In genomic region chr6:159117541-159117940, GRCh38 we compare ENCODE assay signal across 21 cellular contexts. TPM values are rescaled to one million over a fixed set of nuclear protein-coding genes. Genes with fewer than 3 reads are reported as not detected.
DNase-seq lines count a peak whose midpoint lies in the region; ATAC-seq, FAIRE-seq and TF ChIP-seq lines count a peak whose summit lies in the region.
"Had no signal": no experiment of that assay in that cellular context is flagged by ENCODE, and none has a peak within 500 bp of the region (broad histone marks: within the 10 kb centered on the region; RNA-seq: fewer than 3 reads in every experiment).

No MANE protein-coding gene starts in this region.

- no peaks in the 10 kb centered on the region for H4K20me1 ChIP-seq in HepG2 (ENCODE audit: insufficient read depth, low read length)

- peaks cover 0 to 18% (median 13%) of the 10 kb centered on the region in 3 donors for H3K4me1 ChIP-seq in gastroesophageal sphincter
- H3K4me1 ChIP-seq in sigmoid colon: peaks cover 0 to 21% (median 19%) of the 10 kb centered on the region in 4 donors
- no peaks in the 10 kb centered on the region for H3K4me1 ChIP-seq in HepG2 (ENCODE audit: insufficient read depth, low read length)
- H3K4me1 ChIP-seq: BE2C, prostate gland had no signal

- H3K27me3 ChIP-seq in GM06990 (replicated peaks; ENCODE audit: control insufficient read depth, insufficient read depth, low read length) (peaks cover 2% of the 10 kb centered on the region), gastroesophageal sphincter (no peaks in the 10 kb centered on the region), sigmoid colon (no peaks in the 10 kb centered on the region), HepG2 (ENCODE audit: control insufficient read depth in 1 of 2, insufficient read depth in 2 of 2, low read length in 2 of 2) (peaks cover 2 to 40% of the 10 kb centered on the region in 2 experiments; a peak in 3 of 5 replicates)
- H3K27me3 ChIP-seq: BE2C had no signal

- H3K9me3 ChIP-seq in gastroesophageal sphincter (no peaks in the 10 kb centered on the region), sigmoid colon (no peaks in the 10 kb centered on the region), HepG2 (ENCODE audit: low read length) (no peaks in the 10 kb centered on the region)
- H3K9me3 ChIP-seq: BE2C, prostate gland had no signal

- H3K9ac ChIP-seq in HepG2 (ENCODE audit: insufficient read depth, low read depth, low read length): no peak overlapping the region

- POLR2A ChIA-PET in HepG2 (lab: Yijun Ruan, JAX): no interaction called here

- H3K79me2 ChIP-seq in HepG2 (ENCODE audit: insufficient read depth, low read length): no peaks in the 10 kb centered on the region

- in situ Hi-C loops in HepG2 (cut with HindIII; ENCODE audit: extremely low pct_ligation_motif_present, low pct_unique_long_range_greater_than_20kb): loop anchor here (25.0 kb wide), 1 partner anchor 405 kb away; no protein-coding TSS in a partner anchor

- H3K36me3 ChIP-seq in GM06990 (ENCODE audit: control insufficient read depth, insufficient read depth, low read length) (no peaks in the 10 kb centered on the region), gastroesophageal sphincter (no peaks in the 10 kb centered on the region), sigmoid colon (no peaks in the 10 kb centered on the region), HepG2 (replicated peaks in 1 of 2; ENCODE audit: control insufficient read depth in 1 of 2, insufficient read depth in 2 of 2, low read length in 2 of 2) (no peaks in the 10 kb centered on the region)
- H3K36me3 ChIP-seq: BE2C, prostate gland, WERI-Rb-1 had no signal

- TF ChIP-seq CTCF in GM06990 (IDR thresholded peaks at IDR 0.05; ENCODE audit: insufficient read depth, low read length, poor library complexity, severe bottlenecking) (no peak), gastroesophageal sphincter (IDR thresholded peaks at IDR 0.05) (no peak), sigmoid colon (IDR thresholded peaks at IDR 0.05) (no peak), HepG2 (CRISPR knock-in tag; IDR thresholded peaks at IDR 0.05) (no peak)

- TF ChIP-seq EP300 in gastroesophageal sphincter (IDR thresholded peaks at IDR 0.05) (no peak), sigmoid colon (IDR thresholded peaks at IDR 0.05) (no peak), HepG2 (IDR thresholded peaks at IDR 0.05; ENCODE audit: low read depth in 2 of 2, low read length in 2 of 2) (no peak), HepG2 (CRISPR knock-in tag; IDR thresholded peaks at IDR 0.05; ENCODE audit: borderline replicate concordance) (no peak)

- TF ChIP-seq POLR2A in gastroesophageal sphincter (IDR thresholded peaks at IDR 0.05) (no peak), sigmoid colon (IDR thresholded peaks at IDR 0.05) (no peak), HepG2 (IDR thresholded peaks at IDR 0.05; ENCODE audit: insufficient read depth in 1 of 2, low read depth in 2 of 2, low read length in 2 of 2) (no peak)

- ATAC-seq in gastroesophageal sphincter: no peak
- no peak for ATAC-seq in HepG2
- ATAC-seq: activated naive CD4-positive, alpha-beta T cell treated with anti-CD3 and anti-CD28 coated beads, Interleukin-2, amount 50 U/mL, for 72 hours; GM23338; SK-N-SH treated with all-trans-retinoic acid at 6 μM for 48 hours had no signal

- CTCF ChIA-PET in HepG2 (lab: Yijun Ruan, JAX; ENCODE audit: low intra/inter-chr PET ratio, low total read pairs): no interaction called here

- 94% methylated on average over 5 of the region's 7 CpGs; no CpG with 5 or more reads in 1 of the 2 donors for WGBS in gastroesophageal sphincter (ENCODE audit: low coverage in 1 of 2), 2 donors
- WGBS in sigmoid colon, 2 donors: 75 to 78% methylated on average over 7 of the region's 7 CpGs
- WGBS in HepG2 (ENCODE audit: low lambda C conversion rate): 17% methylated on average over 7 of the region's 7 CpGs

- H2AFZ ChIP-seq in HepG2 (ENCODE audit: low read length): no peak overlapping the region
- H2AFZ ChIP-seq: GM23338 had no signal

- FAIRE-seq in HepG2 (lab: Jason Lieb, UNC): no peak
- FAIRE-seq: colon had no signal

- no peak overlapping the region for H3K4me3 ChIP-seq in GM06990 (replicated peaks; ENCODE audit: low read depth, low read length)
- H3K4me3 ChIP-seq in gastroesophageal sphincter: no peak overlapping the region
- no peak overlapping the region for H3K4me3 ChIP-seq in sigmoid colon
- H3K4me3 ChIP-seq in HepG2 (replicated peaks in 1 of 3; ENCODE audit: insufficient read depth in 1 of 3, low read depth in 2 of 3, low read length in 3 of 3): no peak overlapping the region
- H3K4me3 ChIP-seq: GM23338, prostate gland had no signal

- no TSS peak for BruUV-seq in HepG2 (replicated peaks; lab: Mats Ljungman, UMichigan)

- H3K27ac ChIP-seq in gastroesophageal sphincter (peak overlapping the region in 3 of 4 donors; percentile 58 to 83 (median 79)), sigmoid colon (peak overlapping the region; percentile 46 to 77 (median 62)), HepG2 (ENCODE audit: extremely low read length, insufficient read depth, low read length) (no peak overlapping the region)
- H3K27ac ChIP-seq: WERI-Rb-1 had no signal

- DNase-seq in GM06990 (ENCODE audit: extremely low read depth, insufficient read length) (peak; percentile 53), NAMALWA (ENCODE audit: low spot score) (peak; percentile 72), sigmoid colon (no peak), HPDE6-E6E7 (ENCODE audit: extremely low spot score) (no peak), DMS53 (lab: John Stamatoyannopoulos, UW) (no peak), HepG2 (ENCODE audit: low spot score) (no peak), NCI-H82 (lab: John Stamatoyannopoulos, UW) (no peak)
- DNase-seq: activated CD8-positive, alpha-beta memory T cell treated with anti-CD3 and anti-CD28 coated beads, Interleukin-2, amount 50 U/mL, for 48 hours; BE2C; DND-41; NCI-H2107; stimulated activated CD4-positive, alpha-beta T cell treated with anti-CD3 and anti-CD28 coated beads, Interleukin-1b, Interleukin-23, amount 100 ng/mL, for 48 hours; WERI-Rb-1 had no signal

- H3K4me2 ChIP-seq in HepG2 (ENCODE audit: low read depth, low read length): no peak overlapping the region
- H3K4me2 ChIP-seq: GM23338 had no signal

- no peak for TF ChIP-seq RAD21 in HepG2 (CRISPR knock-in tag; IDR thresholded peaks at IDR 0.05)

- intact Hi-C loops in sigmoid colon (cut with DNase I) (loop anchor here (5.0 kb wide), 1 partner anchor 475 kb away; the partner anchor contains the start of gene DYNLT1), HepG2 (cut with micrococcal nuclease; ENCODE audit: unreplicated experiment) (no loop called here)

TF ChIP-seq in HepG2, 621 proteins besides CTCF, POLR2A, EP300 and RAD21 (continues in another document):
- TF ChIP-seq ZNF639 (CRISPR knock-in tag; conservative IDR thresholded peaks at IDR 0.05) (no peak), ZNF230 (CRISPR knock-in tag; IDR thresholded peaks at IDR 0.05) (no peak), ZNF598 (CRISPR knock-in tag; IDR thresholded peaks at IDR 0.05; ENCODE audit: borderline replicate concordance) (no peak), ZNF678 (CRISPR knock-in tag; IDR thresholded peaks at IDR 0.05) (no peak), ZNF674 (CRISPR knock-in tag; IDR thresholded peaks at IDR 0.05; ENCODE audit: low read depth) (no peak), KLF15 (CRISPR knock-in tag; IDR thresholded peaks at IDR 0.05; ENCODE audit: borderline replicate concordance) (no peak), NFYC (CRISPR knock-in tag; IDR thresholded peaks at IDR 0.05) (no peak), ETV5 (CRISPR knock-in tag; IDR thresholded peaks at IDR 0.05; ENCODE audit: borderline replicate concordance) (no peak), SNAPC5 (CRISPR knock-in tag; IDR thresholded peaks at IDR 0.05; ENCODE audit: borderline replicate concordance) (no peak), SRF (IDR thresholded peaks at IDR 0.05; ENCODE audit: low read depth, low read length) (no peak), ZNF44 (CRISPR knock-in tag; IDR thresholded peaks at IDR 0.05) (no peak)

RNA-seq across cellular contexts. Expression of gene FNDC1, which starts 51.7 kb away (rescaled TPM):
- total RNA-seq in gastroesophageal sphincter (1 to 10 TPM in 2 of 4 donors, under 1 TPM in 2; 0.27 to 9.9 (median 1.5) TPM), sigmoid colon (10 to 100 TPM in 3 of 4 donors, 1 to 10 TPM in 1; 4.3 to 19.8 (median 17.2) TPM), HepG2 (2016; rRNA removed; fragmentation: Illumina TruSeq; extraction: Trizol) (not detected in 2 replicates)
- polyA plus RNA-seq in sigmoid colon (under 1 TPM in 1 of 3 donors, not detected in 2; 0.89 TPM), HepG2 (2011; rRNA removed) (not detected in 2 replicates)
- not detected in 2 replicates for total RNA-seq in HepG2 (2016; cell fraction: cytosol; rRNA removed; fragmentation: Illumina TruSeq; extraction: Trizol; ENCODE audit: low read depth)
- not detected in 2 replicates for total RNA-seq in HepG2 (2016; cell fraction: insoluble cytoplasmic fraction; rRNA removed; fragmentation: Illumina TruSeq; extraction: Trizol)
- not detected in 2 replicates for total RNA-seq in HepG2 (2016; cell fraction: membrane; rRNA removed; fragmentation: Illumina TruSeq; extraction: Trizol)
- not detected in 2 replicates for total RNA-seq in HepG2 (2016; cell fraction: nucleus; rRNA removed; fragmentation: Illumina TruSeq; extraction: Trizol)
- polyA plus RNA-seq in HepG2 (2011; cell fraction: cytosol; rRNA removed): not detected in 2 replicates
- polyA plus RNA-seq in HepG2 (2011; cell fraction: nucleus; rRNA removed): not detected in 2 replicates
- polyA plus RNA-seq in HepG2 (2012): not detected in 2 replicates
- polyA plus RNA-seq in HepG2 (2016; cell fraction: cytosol; fragmentation: Illumina TruSeq; extraction: Trizol; ENCODE audit: low read depth): not detected in 2 replicates
- not detected in 2 replicates for polyA plus RNA-seq in HepG2 (2016; cell fraction: insoluble cytoplasmic fraction; fragmentation: Illumina TruSeq; extraction: Trizol; ENCODE audit: low read depth)
- polyA plus RNA-seq in HepG2 (2016; cell fraction: membrane; fragmentation: Illumina TruSeq; extraction: Trizol; ENCODE audit: low read depth): not detected in 2 replicates
- polyA plus RNA-seq in HepG2 (2016; cell fraction: nucleus; fragmentation: Illumina TruSeq; extraction: Trizol; ENCODE audit: insufficient read depth, low read depth): not detected in 2 replicates
- polyA minus RNA-seq in HepG2 (2011; rRNA and poly(A)+ RNA removed; ENCODE audit: low replicate concordance): not detected in 2 replicates
- polyA minus RNA-seq in HepG2 (2011; cell fraction: cytosol; rRNA and poly(A)+ RNA removed): not detected in 2 replicates
- not detected in 2 replicates for polyA minus RNA-seq in HepG2 (2011; cell fraction: nucleus; rRNA and poly(A)+ RNA removed)
- total RNA-seq: LHCN-M2, myocyte had no signal

Comparison
In these comparisons a context has a peak if more than half of its experiments do, and no peak if none do; other contexts are left out.
1. DNase-seq: peak in GM06990 (single experiment) and NAMALWA (single experiment); none in sigmoid colon (single experiment), HPDE6-E6E7 (single experiment), DMS53 (single experiment), HepG2 (single experiment) and NCI-H82 (single experiment).